Comparison of ENCODE assay signal across 2 cellular contexts in the genomic region with DNA sequence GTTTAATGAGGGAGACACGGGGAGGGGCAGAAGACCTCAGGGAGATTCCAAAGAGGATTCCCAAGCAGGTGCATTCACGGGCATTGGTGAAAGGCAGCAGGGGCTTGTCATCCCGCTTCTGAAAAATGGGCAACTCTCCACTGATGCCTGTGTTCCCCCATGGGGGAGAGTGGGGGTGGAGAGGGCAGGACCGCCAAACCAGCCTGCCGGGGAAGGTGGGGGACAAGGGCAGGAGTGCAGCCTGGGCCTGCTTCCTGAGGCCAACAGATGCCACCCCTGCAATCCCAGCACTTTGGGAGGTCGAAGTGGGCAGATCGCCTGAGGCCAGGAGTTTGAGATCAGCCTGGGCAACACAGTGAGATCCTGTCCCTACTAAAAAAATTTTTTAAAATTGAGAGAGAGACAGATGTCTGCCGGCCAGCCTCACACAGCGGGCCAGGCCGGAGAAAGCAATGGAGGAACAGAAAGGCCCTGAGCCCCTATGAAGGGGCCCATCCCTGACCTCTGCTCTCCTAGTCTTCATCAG.
TF ChIP-seq lines count a peak whose summit lies in the region.

No MANE protein-coding gene starts in this region.

TF ChIP-seq in HEK293, 187 proteins besides CTCF, POLR2A, EP300 and RAD21 (continued from another document):
- TF ChIP-seq PRDM10 (tag by site-specific recombination; IDR thresholded peaks at IDR 0.05) = peak; percentile 57; the same call in 1 of the 2 replicates
- TF ChIP-seq SALL2 (tag by site-specific recombination; IDR thresholded peaks at IDR 0.05; ENCODE audit: borderline replicate concordance) = no peak

TF ChIP-seq in K562, 482 proteins besides CTCF, POLR2A, EP300 and RAD21 (continued from another document):
- TF ChIP-seq ZNF584 (CRISPR knock-in tag; IDR thresholded peaks at IDR 0.05; ENCODE audit: low read depth) (no peak), ESRRB (CRISPR knock-in tag; IDR thresholded peaks at IDR 0.05; ENCODE audit: borderline replicate concordance) (no peak), ZNF121 (CRISPR knock-in tag; conservative IDR thresholded peaks at IDR 0.05) (0 out of 2 replicates have a peak, but pooled peaks have one; percentile 9)
TF ChIP-seq in K562: peak in this region for 1.
